In the genomic region with DNA sequence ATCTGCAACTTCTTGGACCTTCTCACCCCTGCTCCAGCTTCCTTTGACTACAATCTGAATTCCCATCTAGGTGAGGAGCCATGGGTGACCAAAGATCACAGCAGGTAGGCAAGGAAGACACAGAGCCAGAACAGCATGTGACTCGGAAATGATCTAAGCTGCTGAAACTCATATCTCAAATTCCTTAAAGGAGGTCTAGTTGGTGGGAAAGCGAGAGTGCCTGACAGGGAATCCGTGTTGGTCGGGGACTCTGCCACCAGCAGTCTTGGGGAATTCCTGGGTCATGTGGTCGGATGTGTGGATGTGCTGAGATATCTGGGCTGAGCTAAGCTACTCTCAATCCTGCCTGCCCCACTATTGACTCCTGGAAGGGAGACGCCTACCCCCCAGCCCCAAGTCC, we compare ENCODE assay signal across 12 cellular contexts. TPM values are rescaled to one million over a fixed set of nuclear protein-coding genes. Genes with fewer than 3 reads are reported as not detected.
DNase-seq lines count a peak whose midpoint lies in the region; ATAC-seq and TF ChIP-seq lines count a peak whose summit lies in the region.
"Had no signal": no experiment of that assay in that cellular context is flagged by ENCODE, and none has a peak within 500 bp of the region (broad histone marks: within the 10 kb centered on the region; RNA-seq: fewer than 3 reads in every experiment).

No MANE protein-coding gene starts in this region.

- no peaks in the 10 kb centered on the region for H3K36me3 Mint-ChIP-seq in nephron progenitor cell (ENCODE audit: low read depth)
- H3K36me3 Mint-ChIP-seq in activated naive CD4-positive, alpha-beta T cell treated with anti-CD3 and anti-CD28 coated beads for 36 hours (ENCODE audit: low read depth) = peaks cover 8% of the 10 kb centered on the region

- TF ChIP-seq CTCF in OCI-LY3 (IDR thresholded peaks at IDR 0.05; ENCODE audit: low read depth, low read length) (no peak), nephron progenitor cell (IDR thresholded peaks at IDR 0.05) (no peak), coronary artery (IDR thresholded peaks at IDR 0.05) (no peak)

- H2AFZ ChIP-seq in OCI-LY3 (ENCODE audit: low read depth, low read length) = no peak overlapping the region

- H3K9me3 ChIP-seq in OCI-LY3 (ENCODE audit: insufficient read depth, low read length) = no peaks in the 10 kb centered on the region
- H3K9me3 ChIP-seq: heart left ventricle, right lobe of liver had no signal

- peak overlapping the region; percentile 29 for H3K27ac Mint-ChIP-seq in nephron progenitor cell
- no peak overlapping the region for H3K27ac Mint-ChIP-seq in activated naive CD4-positive, alpha-beta T cell treated with anti-CD3 and anti-CD28 coated beads for 36 hours
- H3K27ac Mint-ChIP-seq: memory B cell had no signal

- CTCF ChIA-PET in activated naive CD4-positive, alpha-beta T cell treated with anti-CD3 and anti-CD28 coated beads for 36 hours (lab: Charles Lee) = interaction anchor here (0.5 to 23.5 kb wide), 31 partner anchors 9 to 263 kb away, joined by 3 to 948 read pairs (median 6); a partner anchor contains a TSS

- peaks cover 13% of the 10 kb centered on the region for H3K27me3 Mint-ChIP-seq in nephron progenitor cell (ENCODE audit: low read depth, poor library complexity)
- H3K27me3 Mint-ChIP-seq in activated naive CD4-positive, alpha-beta T cell treated with anti-CD3 and anti-CD28 coated beads for 36 hours (ENCODE audit: low read depth) = no peaks in the 10 kb centered on the region

- peak; percentile 92 for DNase-seq in Daoy (ENCODE audit: low read depth)
- peak; percentile 57 for DNase-seq in dermis blood vessel endothelial cell
- DNase-seq in nephron progenitor cell = no peak
- DNase-seq in coronary artery (ENCODE audit: low spot score) = no peak
- DNase-seq in stimulated activated CD4-positive, alpha-beta T cell treated with anti-CD3 and anti-CD28 coated beads, Interleukin-1b, Interleukin-23, amount 100 ng/mL, for 48 hours = no peak
- no peak for DNase-seq in activated naive CD4-positive, alpha-beta T cell treated with anti-CD3 and anti-CD28 coated beads for 36 hours

- peaks cover 46% of the 10 kb centered on the region for H3K4me1 Mint-ChIP-seq in nephron progenitor cell
- H3K4me1 Mint-ChIP-seq in activated naive CD4-positive, alpha-beta T cell treated with anti-CD3 and anti-CD28 coated beads for 36 hours (ENCODE audit: low read depth) = peaks cover 21% of the 10 kb centered on the region

- H3K9ac ChIP-seq in OCI-LY3 (ENCODE audit: low read length) = peak overlapping the region; percentile 27; the same call in 1 of the 2 replicates

- H3K9me3 Mint-ChIP-seq in nephron progenitor cell = no peaks in the 10 kb centered on the region
- no peaks in the 10 kb centered on the region for H3K9me3 Mint-ChIP-seq in activated naive CD4-positive, alpha-beta T cell treated with anti-CD3 and anti-CD28 coated beads for 36 hours
- H3K9me3 Mint-ChIP-seq: memory B cell had no signal

- no peak overlapping the region for H3K4me3 Mint-ChIP-seq in nephron progenitor cell
- H3K4me3 Mint-ChIP-seq in activated naive CD4-positive, alpha-beta T cell treated with anti-CD3 and anti-CD28 coated beads for 36 hours = no peak overlapping the region
- H3K4me3 Mint-ChIP-seq: memory B cell had no signal

- H3K27ac ChIP-seq in OCI-LY3 (ENCODE audit: low read length) (no peak overlapping the region), coronary artery (no peak overlapping the region)
- H3K27ac ChIP-seq: heart left ventricle, right lobe of liver had no signal

- intact Hi-C loops in activated naive CD4-positive, alpha-beta T cell treated with anti-CD3 and anti-CD28 coated beads for 36 hours (cut with micrococcal nuclease) = loop anchor here (1.0 kb wide), 1 partner anchor 51 kb away; no protein-coding TSS in a partner anchor

- peaks cover 7% of the 10 kb centered on the region for H4K20me1 ChIP-seq in OCI-LY3 (ENCODE audit: insufficient read depth, low read length)

- ATAC-seq in GM19463 (IDR thresholded peaks at IDR 0.05; ENCODE audit: unreplicated experiment) = no peak

- H3K36me3 ChIP-seq in OCI-LY3 (replicated peaks; ENCODE audit: low read depth, low read length) = peaks cover 7% of the 10 kb centered on the region
- H3K36me3 ChIP-seq: heart left ventricle, right lobe of liver had no signal

- H3K4me2 ChIP-seq in OCI-LY3 (ENCODE audit: low read length) = peak overlapping the region; percentile 62

- H3K27me3 ChIP-seq in OCI-LY3 (ENCODE audit: low read depth, low read length) = peaks cover 36% of the 10 kb centered on the region
- H3K27me3 ChIP-seq: right lobe of liver had no signal

- H3K79me2 ChIP-seq in OCI-LY3 (ENCODE audit: low read length) = peaks cover 18% of the 10 kb centered on the region

- H3K4me3 ChIP-seq in OCI-LY3 (ENCODE audit: low read length) = peak overlapping the region; percentile 27
- H3K4me3 ChIP-seq in coronary artery = no peak overlapping the region
- H3K4me3 ChIP-seq: heart left ventricle, right lobe of liver had no signal

- H3K4me1 ChIP-seq in OCI-LY3 (ENCODE audit: low read length) = peaks cover 22% of the 10 kb centered on the region

RNA-seq across cellular contexts. Expression of a gene that starts 3.2 kb away (rescaled TPM):
- total RNA-seq in Daoy (2014; rRNA removed; shearing (Covaris generic)) = 11.1 and 12.4 TPM in 2 replicates
- total RNA-seq in dermis blood vessel endothelial cell = 4.6 and 5.0 TPM in 2 replicates
- total RNA-seq in activated naive CD4-positive, alpha-beta T cell treated with anti-CD3 and anti-CD28 coated beads for 36 hours = 10 to 100 TPM; 11.2 to 12.2 TPM

RNA-seq across cellular contexts. Expression of a gene that starts 31.9 kb away (rescaled TPM):
- 0.34 and 3.2 TPM in 2 replicates for total RNA-seq in Daoy (2014; rRNA removed; shearing (Covaris generic))
- total RNA-seq in dermis blood vessel endothelial cell = not detected in 2 replicates
- total RNA-seq in activated naive CD4-positive, alpha-beta T cell treated with anti-CD3 and anti-CD28 coated beads for 36 hours = not detected
- total RNA-seq: subcutaneous adipose tissue had no signal

Comparison
In these comparisons a context has a peak if more than half of its experiments do, and no peak if none do; other contexts are left out.
1. DNase-seq: peak in Daoy (single experiment) and dermis blood vessel endothelial cell (single experiment); none in nephron progenitor cell (single experiment), coronary artery (single experiment), stimulated activated CD4-positive, alpha-beta T cell treated with anti-CD3 and anti-CD28 coated beads, Interleukin-1b, Interleukin-23, amount 100 ng/mL, for 48 hours (single experiment) and activated naive CD4-positive, alpha-beta T cell treated with anti-CD3 and anti-CD28 coated beads for 36 hours (single experiment).